In the genomic region with DNA sequence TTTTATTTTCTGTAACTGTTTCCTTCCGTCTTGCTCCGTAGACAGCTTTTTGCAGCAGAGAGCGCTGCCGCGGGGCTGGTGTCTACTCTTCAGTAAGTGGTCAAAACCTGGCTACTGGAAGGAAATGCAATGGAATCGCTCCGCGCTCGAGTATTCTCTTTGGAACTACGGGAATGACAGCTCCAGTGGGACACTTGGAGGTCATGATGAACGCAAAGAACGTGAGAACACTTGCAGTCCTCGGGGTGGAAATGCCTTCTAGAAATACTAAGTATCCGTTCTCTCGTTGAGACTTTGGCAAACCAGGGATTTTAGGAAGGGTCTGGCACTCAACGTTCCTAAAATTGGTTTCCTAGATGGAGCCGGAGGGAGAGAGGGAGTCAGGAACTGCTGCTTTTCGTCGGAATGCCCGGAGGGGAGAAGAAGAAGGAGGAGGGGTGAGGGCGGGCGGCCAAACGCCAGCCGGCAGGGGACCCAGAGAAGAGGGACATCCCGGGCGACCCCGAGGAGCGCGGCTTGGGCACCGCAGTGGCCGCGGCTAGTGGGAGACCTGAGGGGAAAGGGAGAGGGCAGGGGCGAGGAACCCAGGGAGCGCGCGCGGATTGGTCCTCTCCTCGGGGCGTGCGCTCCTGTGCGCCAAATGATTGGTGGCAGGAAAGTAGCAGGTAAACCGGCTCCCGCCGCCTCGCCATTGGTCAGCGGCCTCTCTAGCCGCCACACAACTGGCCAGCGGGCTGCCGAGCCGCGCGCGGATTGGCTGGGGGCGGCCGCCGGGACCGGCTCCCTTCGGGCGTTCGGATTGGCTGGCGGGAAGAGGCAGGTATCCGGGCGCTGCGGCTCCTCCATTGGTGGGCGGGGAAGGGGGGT, we compare ENCODE assay signal across 8 cellular contexts. TPM values are rescaled to one million over a fixed set of nuclear protein-coding genes. Genes with fewer than 3 reads are reported as not detected.
DNase-seq lines count a peak whose midpoint lies in the region; ATAC-seq and TF ChIP-seq lines count a peak whose summit lies in the region.

No MANE protein-coding gene starts in this region.

- DNase-seq in NCI-H1436 treated with DMSO at 0.1 percent for 48 hours (lab: John Stamatoyannopoulos, UW) (peak; percentile 84), T-helper 17 cell (peak; percentile 95 to 98 (median 97)), anterior cingulate cortex (lab: John Stamatoyannopoulos, UW) (peak; percentile 84 to 99 (median 97)), right atrium auricular region (ENCODE audit: low spot score) (peak; percentile 98), prostate gland (ENCODE audit: low spot score) (peak; percentile 99)

- H3K27ac ChIP-seq in right atrium auricular region (peak overlapping the region; percentile 86 to 96), prostate gland (peak overlapping the region; percentile 83 to 84), urinary bladder (ENCODE audit: low read depth) (peak overlapping the region; percentile 86)

- peak overlapping the region; percentile 94 for H3K4me3 ChIP-seq in GM12875 (ENCODE audit: low read depth, low read length)
- peak overlapping the region; percentile 98 to 100 for H3K4me3 ChIP-seq in right atrium auricular region
- peak overlapping the region; percentile 90 to 91 for H3K4me3 ChIP-seq in prostate gland
- peak overlapping the region; percentile 96 for H3K4me3 ChIP-seq in urinary bladder (ENCODE audit: low read depth, low read length)

- no peaks in the 10 kb centered on the region for H3K9me3 ChIP-seq in T-helper 17 cell (ENCODE audit: control insufficient read depth, low read length, poor library complexity, severe bottlenecking)
- H3K9me3 ChIP-seq in right atrium auricular region: no peaks in the 10 kb centered on the region
- no peaks in the 10 kb centered on the region for H3K9me3 ChIP-seq in prostate gland

- H3K36me3 Mint-ChIP-seq in T-helper 17 cell (ENCODE audit: low read depth): peaks cover 5% of the 10 kb centered on the region

- H3K27ac Mint-ChIP-seq in T-helper 17 cell: peak overlapping the region; percentile 97

- H3K4me1 ChIP-seq in right atrium auricular region: peaks cover 0 to 27% of the 10 kb centered on the region in 2 donors
- no peaks in the 10 kb centered on the region for H3K4me1 ChIP-seq in prostate gland (replicated peaks)
- peaks cover 1% of the 10 kb centered on the region for H3K4me1 ChIP-seq in urinary bladder (ENCODE audit: insufficient read depth)

- H3K27me3 Mint-ChIP-seq in T-helper 17 cell: peaks cover 13% of the 10 kb centered on the region

- H3K4me1 Mint-ChIP-seq in T-helper 17 cell: peaks cover 52% of the 10 kb centered on the region

- peak; percentile 62 for TF ChIP-seq POLR2A in prostate gland (IDR thresholded peaks at IDR 0.05)

- ATAC-seq in HG02763 (IDR thresholded peaks at IDR 0.05; ENCODE audit: unreplicated experiment): peak; percentile 90
- peak; percentile 87 for ATAC-seq in T-helper 17 cell

- no peaks in the 10 kb centered on the region for H3K36me3 ChIP-seq in right atrium auricular region
- no peaks in the 10 kb centered on the region for H3K36me3 ChIP-seq in prostate gland
- H3K36me3 ChIP-seq in urinary bladder (ENCODE audit: insufficient read depth): no peaks in the 10 kb centered on the region

- peak overlapping the region; percentile 97 for H3K4me3 Mint-ChIP-seq in T-helper 17 cell

- WGBS in prostate gland: under 1% methylated on average over 58 of the region's 65 CpGs
- under 1% methylated on average over 65 of the region's 65 CpGs for WGBS in urinary bladder

- no peaks in the 10 kb centered on the region for H3K27me3 ChIP-seq in right atrium auricular region
- no peaks in the 10 kb centered on the region for H3K27me3 ChIP-seq in prostate gland (replicated peaks; ENCODE audit: insufficient read depth)

- TF ChIP-seq CTCF in GM12875 (IDR thresholded peaks at IDR 0.05; ENCODE audit: borderline replicate concordance, insufficient read depth, low read depth, low read length): no peak
- TF ChIP-seq CTCF in right atrium auricular region (IDR thresholded peaks at IDR 0.05): no peak
- no peak for TF ChIP-seq CTCF in prostate gland (IDR thresholded peaks at IDR 0.05)

- intact Hi-C loops in prostate gland (cut with DNase I): loop anchor here (5.0 kb wide), 1 partner anchor 65 kb away; no protein-coding TSS in a partner anchor

RNA-seq across cellular contexts. Expression of a gene that starts 0.5 kb away (rescaled TPM):
- total RNA-seq in T-helper 17 cell (100 to 1,000 TPM; 143 to 144 TPM), right atrium auricular region (10 to 100 TPM; 20.7 to 24.9 TPM), prostate gland (10 to 100 TPM; 19.4 to 38.1 TPM), urinary bladder (16.4 TPM)
- polyA plus RNA-seq in urinary bladder: 12.2 TPM

Comparison
In these comparisons a context has a peak if more than half of its experiments do, and no peak if none do; other contexts are left out.
1. Peak in every context shown above with its lines: DNase-seq, ATAC-seq, H3K4me3 ChIP-seq and H3K27ac ChIP-seq.